In genomic region chr5:64942460-64942859, GRCh38 we compare ENCODE assay signal across 8 cellular contexts.
"Had no signal": no experiment of that assay in that cellular context is flagged by ENCODE, and none has a peak within 500 bp of the region (broad histone marks: within the 10 kb centered on the region; RNA-seq: fewer than 3 reads in every experiment).

No MANE protein-coding gene starts in this region.

- H2AFZ ChIP-seq: GM23248 had no signal

- H3K27me3 Mint-ChIP-seq: IgD-negative memory B cell had no signal

- H3K9ac ChIP-seq: GM23248 had no signal

- H3K27ac Mint-ChIP-seq: H9, IgD-negative memory B cell had no signal

- DNase-seq: GM23248, H9, HCEC 1CT, KG1 had no signal

- H3K9me3 Mint-ChIP-seq: H9 had no signal

- H3K4me3 Mint-ChIP-seq: H9, IgD-negative memory B cell had no signal

- H3K27ac ChIP-seq: GM23248, HL-60 had no signal

- FAIRE-seq: H1, H54 had no signal

- H3K4me3 ChIP-seq: GM23248 had no signal
